ENCODE assay signal across 8 cellular contexts in genomic region chr11:75582935-75583709, GRCh38. TPM values are rescaled to one million over a fixed set of nuclear protein-coding genes. Genes with fewer than 3 reads are reported as not detected.
DNase-seq lines count a peak whose midpoint lies in the region; ATAC-seq, FAIRE-seq and TF ChIP-seq lines count a peak whose summit lies in the region.

No MANE protein-coding gene starts in this region.

- CTCF ChIA-PET in activated naive CD4-positive, alpha-beta T cell treated with anti-CD3 and anti-CD28 coated beads, Interleukin-2, amount 10 ng/mL, durations not matched to agents 7 days and 5 days (lab: Charles Lee) = interaction anchor here (0.7 to 1.1 kb wide), 3 partner anchors 9 to 16 kb away, joined by 3 to 4 read pairs (median 3); no protein-coding TSS in a partner anchor

- FAIRE-seq in urothelium cell line (lab: Jason Lieb, UNC) = no peak

- peaks cover 33% of the 10 kb centered on the region for H3K27me3 Mint-ChIP-seq in activated naive CD4-positive, alpha-beta T cell treated with anti-CD3 and anti-CD28 coated beads, Interleukin-2, amount 10 ng/mL, durations not matched to agents 7 days and 5 days
- no peaks in the 10 kb centered on the region for H3K27me3 Mint-ChIP-seq in neural crest cell (ENCODE audit: low read depth)

- DNase-seq in activated T-cell treated with anti-CD3 and anti-CD28 coated beads for 48 hours (ENCODE audit: low read depth) (peak; percentile 30), activated T-cell treated with anti-CD3 and anti-CD28 coated beads for 4 hours (no peak), foreskin keratinocyte (no peak), neural crest cell (ENCODE audit: low read depth, low spot score) (peak; percentile 67), urothelium cell line (ENCODE audit: low spot score) (peak; percentile 95)
- DNase-seq in activated naive CD4-positive, alpha-beta T cell treated with anti-CD3 and anti-CD28 coated beads, Interleukin-2, amount 10 ng/mL, durations not matched to agents 7 days and 5 days = peak; percentile 77

- TF ChIP-seq CTCF in foreskin keratinocyte (conservative IDR thresholded peaks at IDR 0.05) (peak; percentile 12), neural crest cell (conservative IDR thresholded peaks at IDR 0.05) (peak; percentile 51)

- no peaks in the 10 kb centered on the region for H3K36me3 Mint-ChIP-seq in activated naive CD4-positive, alpha-beta T cell treated with anti-CD3 and anti-CD28 coated beads, Interleukin-2, amount 10 ng/mL, durations not matched to agents 7 days and 5 days
- H3K36me3 Mint-ChIP-seq in neural crest cell (ENCODE audit: low read depth) = no peaks in the 10 kb centered on the region

- peak; percentile 87 for ATAC-seq in foreskin keratinocyte

- H3K4me3 Mint-ChIP-seq in activated naive CD4-positive, alpha-beta T cell treated with anti-CD3 and anti-CD28 coated beads, Interleukin-2, amount 10 ng/mL, durations not matched to agents 7 days and 5 days = peak overlapping the region; percentile 75
- H3K4me3 Mint-ChIP-seq in neural crest cell = peak overlapping the region; percentile 88

- H3K36me3 ChIP-seq in HUES48 (ENCODE audit: control insufficient read depth, insufficient read depth, low read length) = no peaks in the 10 kb centered on the region

- peaks cover 25% of the 10 kb centered on the region for H3K4me1 Mint-ChIP-seq in activated naive CD4-positive, alpha-beta T cell treated with anti-CD3 and anti-CD28 coated beads, Interleukin-2, amount 10 ng/mL, durations not matched to agents 7 days and 5 days
- H3K4me1 Mint-ChIP-seq in neural crest cell = peaks cover 27% of the 10 kb centered on the region

- H3K27me3 ChIP-seq in HUES48 (ENCODE audit: control insufficient read depth, insufficient read depth, low read length) = no peaks in the 10 kb centered on the region
- no peaks in the 10 kb centered on the region for H3K27me3 ChIP-seq in foreskin keratinocyte

- H3K27ac ChIP-seq in HUES48 (ENCODE audit: low read depth, low read length) (peak overlapping the region; percentile 83), foreskin keratinocyte (peak overlapping the region; percentile 56)

- H3K9ac ChIP-seq in HUES48 (ENCODE audit: low read depth, low read length) = peak overlapping the region; percentile 70

- H3K27ac Mint-ChIP-seq in activated naive CD4-positive, alpha-beta T cell treated with anti-CD3 and anti-CD28 coated beads, Interleukin-2, amount 10 ng/mL, durations not matched to agents 7 days and 5 days = peak overlapping the region; percentile 69
- peak overlapping the region; percentile 90 for H3K27ac Mint-ChIP-seq in neural crest cell (ENCODE audit: unreplicated experiment)

- H3K4me1 ChIP-seq in HUES48 (ENCODE audit: control insufficient read depth, insufficient read depth, low read length) (peaks cover 11% of the 10 kb centered on the region), foreskin keratinocyte (peaks cover 7% of the 10 kb centered on the region)

- H3K9me3 ChIP-seq in HUES48 (ENCODE audit: control insufficient read depth, insufficient read depth, low read length) = no peaks in the 10 kb centered on the region

- no peaks in the 10 kb centered on the region for H3K9me3 Mint-ChIP-seq in activated naive CD4-positive, alpha-beta T cell treated with anti-CD3 and anti-CD28 coated beads, Interleukin-2, amount 10 ng/mL, durations not matched to agents 7 days and 5 days
- no peaks in the 10 kb centered on the region for H3K9me3 Mint-ChIP-seq in neural crest cell

- H3K4me3 ChIP-seq in HUES48 (ENCODE audit: low read depth, low read length) = peak overlapping the region; percentile 82

TF ChIP-seq in PFSK-1, 5 proteins besides CTCF, POLR2A, EP300 and RAD21:
- peak; percentile 66 for TF ChIP-seq POLR2AphosphoS5 (IDR thresholded peaks at IDR 0.05; ENCODE audit: low read depth, low read length)
- TF ChIP-seq REST (IDR thresholded peaks at IDR 0.05; ENCODE audit: insufficient read depth in 1 of 2, low read depth in 2 of 2, low read length in 2 of 2) = 0 out of 4 replicates have a peak, but pooled peaks of 1 of the 2 experiments have one; percentile 6
- no peak for TF ChIP-seq FOXP2 (optimal IDR thresholded peaks at IDR 0.05; ENCODE audit: borderline replicate concordance, extremely low read depth, extremely low read length, insufficient read depth)

RNA-seq across cellular contexts. Expression of gene SERPINH1, which starts 21.1 kb away (rescaled TPM):
- polyA plus RNA-seq in PFSK-1 (2012; ENCODE audit: insufficient read length, low read depth) = 1,618 TPM
- 194 and 216 TPM in 2 replicates for total RNA-seq in foreskin keratinocyte
- 211 and 241 TPM in 2 replicates for polyA plus RNA-seq in foreskin keratinocyte
- 179 and 191 TPM in 2 replicates for total RNA-seq in neural crest cell

RNA-seq across cellular contexts. Expression of gene GDPD5, which starts 57.4 kb away (rescaled TPM):
- polyA plus RNA-seq in PFSK-1 (2012; ENCODE audit: insufficient read length, low read depth) = 29.0 TPM
- 6.4 and 11.1 TPM in 2 replicates for total RNA-seq in foreskin keratinocyte
- polyA plus RNA-seq in foreskin keratinocyte = 5.1 and 8.5 TPM in 2 replicates
- total RNA-seq in neural crest cell = 13.3 and 15.4 TPM in 2 replicates

Comparison
In these comparisons a context has a peak if more than half of its experiments do, and no peak if none do; other contexts are left out.
1. DNase-seq: peak in activated T-cell treated with anti-CD3 and anti-CD28 coated beads for 48 hours (single experiment), activated naive CD4-positive, alpha-beta T cell treated with anti-CD3 and anti-CD28 coated beads, Interleukin-2, amount 10 ng/mL, durations not matched to agents 7 days and 5 days (single experiment), neural crest cell (single experiment) and urothelium cell line (single experiment); none in activated T-cell treated with anti-CD3 and anti-CD28 coated beads for 4 hours (single experiment) and foreskin keratinocyte (0 of 2).